Comparison of ENCODE assay signal across 25 cellular contexts in the genomic region with DNA sequence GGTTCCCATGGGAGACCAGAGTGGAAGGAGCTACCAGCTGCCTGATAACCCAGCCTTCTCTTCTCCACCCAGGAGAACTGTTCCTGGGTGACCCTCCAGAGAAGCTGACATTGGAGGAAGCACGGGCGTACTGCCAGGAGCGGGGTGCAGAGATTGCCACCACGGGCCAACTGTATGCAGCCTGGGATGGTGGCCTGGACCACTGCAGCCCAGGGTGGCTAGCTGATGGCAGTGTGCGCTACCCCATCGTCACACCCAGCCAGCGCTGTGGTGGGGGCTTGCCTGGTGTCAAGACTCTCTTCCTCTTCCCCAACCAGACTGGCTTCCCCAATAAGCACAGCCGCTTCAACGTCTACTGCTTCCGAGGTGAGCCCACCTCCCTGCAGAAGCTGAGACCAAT. TPM values are rescaled to one million over a fixed set of nuclear protein-coding genes. Genes with fewer than 3 reads are reported as not detected.
"Had no signal": no experiment of that assay in that cellular context is flagged by ENCODE, and none has a peak within 500 bp of the region (broad histone marks: within the 10 kb centered on the region; RNA-seq: fewer than 3 reads in every experiment).

No MANE protein-coding gene starts in this region.

- H3K9ac ChIP-seq: parathyroid adenoma had no signal

- H3K27ac ChIP-seq: epithelial cell of prostate, esophagus muscularis mucosa, gastrocnemius medialis, left ventricle myocardium inferior, lower lobe of right lung, parathyroid adenoma, prostate gland, spleen, tibial artery, upper lobe of left lung, uterus had no signal

- H3K36me3 ChIP-seq: esophagus muscularis mucosa, gastrocnemius medialis, left ventricle myocardium inferior, lower lobe of right lung, prostate gland, spleen, tibial artery, upper lobe of left lung, uterus had no signal

- H3K79me2 ChIP-seq: parathyroid adenoma had no signal

- H3K9me3 ChIP-seq: esophagus muscularis mucosa, gastrocnemius medialis, left ventricle myocardium inferior, lower lobe of right lung, prostate gland, spleen, tibial artery, upper lobe of left lung, uterus had no signal

- H2AFZ ChIP-seq: parathyroid adenoma had no signal

- DNase-seq: effector memory CD4-positive, alpha-beta T cell; gastrocnemius medialis; immature natural killer cell; left cardiac atrium; left ventricle myocardium inferior; lower lobe of right lung; natural killer cell; occipital lobe; spleen; stimulated activated CD4-positive, alpha-beta T cell treated with anti-CD3 and anti-CD28 coated beads, Interleukin-15, amount 100 ng/mL, for 24 hours; stimulated activated CD4-positive, alpha-beta T cell treated with anti-CD3 and anti-CD28 coated beads, Interleukin-1b, Interleukin-23, amount 100 ng/mL, for 48 hours; stimulated activated CD4-positive, alpha-beta T cell treated with anti-CD3 and anti-CD28 coated beads, Interleukin-4, amount 100 ng/mL, for 24 hours; tibial artery; upper lobe of left lung; uterus had no signal

- FAIRE-seq: keratinocyte had no signal

- ATAC-seq: gastrocnemius medialis; left cardiac atrium; lower lobe of right lung; natural killer cell; sciatic nerve; stimulated activated memory B cell treated with anti-CD40 and anti-IgM and Interleukin-4, amounts not matched to agents 10 μg/mL and 1 μg/mL and 100 μg/mL, for 72 hours had no signal

- H3K27me3 ChIP-seq: uterus had no signal

- H3K4me1 ChIP-seq: esophagus muscularis mucosa, gastrocnemius medialis, left ventricle myocardium inferior, lower lobe of right lung, parathyroid adenoma, prostate gland, tibial artery, upper lobe of left lung, uterus had no signal

- H3K4me3 ChIP-seq: esophagus muscularis mucosa, gastrocnemius medialis, left ventricle myocardium inferior, lower lobe of right lung, prostate gland, spleen, tibial artery, upper lobe of left lung, uterus had no signal

RNA-seq across cellular contexts. Expression of a gene that starts 6.6 kb away (rescaled TPM):
- total RNA-seq: fibroblast of villous mesenchyme, lower lobe of right lung, spleen had no signal
- polyA plus RNA-seq: keratinocyte had no signal

RNA-seq across cellular contexts. Expression of a gene that starts 28.7 kb away (rescaled TPM):
- total RNA-seq: natural killer cell had no signal
- polyA plus RNA-seq: immature natural killer cell, keratinocyte had no signal

RNA-seq across cellular contexts. Expression of a gene that starts 29.3 kb away (rescaled TPM):
- total RNA-seq: fibroblast of villous mesenchyme, myocyte, natural killer cell, occipital lobe, renal cortical epithelial cell had no signal
- polyA plus RNA-seq: immature natural killer cell, keratinocyte had no signal

RNA-seq across cellular contexts. Expression of a gene that starts 56.9 kb away (rescaled TPM):
- polyA plus RNA-seq: immature natural killer cell had no signal
